In genomic region chr5:138461343-138462125, GRCh38 we compare ENCODE assay signal across 11 cellular contexts. TPM values are rescaled to one million over a fixed set of nuclear protein-coding genes. Genes with fewer than 3 reads are reported as not detected.
DNase-seq lines count a peak whose midpoint lies in the region; ATAC-seq and TF ChIP-seq lines count a peak whose summit lies in the region.
"Had no signal": no experiment of that assay in that cellular context is flagged by ENCODE, and none has a peak within 500 bp of the region (broad histone marks: within the 10 kb centered on the region; RNA-seq: fewer than 3 reads in every experiment).

No MANE protein-coding gene starts in this region.

- peaks cover 3% of the 10 kb centered on the region for H3K36me3 Mint-ChIP-seq in CD4-positive, CD25-positive, alpha-beta regulatory T cell
- H3K36me3 Mint-ChIP-seq in naive thymus-derived CD8-positive, alpha-beta T cell = no peaks in the 10 kb centered on the region

- DNase-seq in CD4-positive, CD25-positive, alpha-beta regulatory T cell = no peak
- DNase-seq in LNCaP clone FGC (ENCODE audit: low read depth) (peak; percentile 69), dedifferentiated amniotic fluid mesenchymal stem cell (ENCODE audit: extremely low spot score) (peak; percentile 57), esophagus muscularis mucosa (ENCODE audit: extremely low spot score) (no peak), NCI-H2107 treated with DMSO at 0.1 percent for 48 hours (lab: John Stamatoyannopoulos, UW; ENCODE audit: unreplicated experiment) (no peak), colonic mucosa (no peak), mucosa of descending colon (no peak)
- DNase-seq in naive thymus-derived CD8-positive, alpha-beta T cell = peak in 1 of 10 donors; percentile 43
- DNase-seq: activated CD4-positive, alpha-beta T cell treated with anti-CD3 and anti-CD28 coated beads, Interleukin-2, amount 50 U/mL, for 1 hour; stimulated activated naive CD8-positive, alpha-beta T cell treated with anti-CD3 and anti-CD28 coated beads, Interleukin-15, Interleukin-2, amounts not matched to agents 100 U/mL and 50 U/mL, for 24 hours had no signal

- H3K4me1 Mint-ChIP-seq in CD4-positive, CD25-positive, alpha-beta regulatory T cell = peaks cover 8 to 43% (median 24%) of the 10 kb centered on the region in 4 donors
- peaks cover 23 to 48% (median 44%) of the 10 kb centered on the region in 4 donors for H3K4me1 Mint-ChIP-seq in naive thymus-derived CD8-positive, alpha-beta T cell

- H3K27ac ChIP-seq in CD4-positive, CD25-positive, alpha-beta regulatory T cell (ENCODE audit: insufficient read depth, low read length, poor library complexity, severe bottlenecking) = no peak overlapping the region
- H3K27ac ChIP-seq in esophagus muscularis mucosa (replicated peaks in 1 of 4) (peak overlapping the region in 1 of 4 donors; percentile 15), colonic mucosa (no peak overlapping the region)

- WGBS in esophagus muscularis mucosa = 79% methylated on average over 11 of the region's 11 CpGs

- H3K27me3 Mint-ChIP-seq in CD4-positive, CD25-positive, alpha-beta regulatory T cell = no peaks in the 10 kb centered on the region
- no peaks in the 10 kb centered on the region for H3K27me3 Mint-ChIP-seq in naive thymus-derived CD8-positive, alpha-beta T cell

- no peak for TF ChIP-seq POLR2A in esophagus muscularis mucosa (IDR thresholded peaks at IDR 0.05; ENCODE audit: low read depth)

- H3K9me3 Mint-ChIP-seq in CD4-positive, CD25-positive, alpha-beta regulatory T cell = peaks cover 0 to 1% (median 0%) of the 10 kb centered on the region in 7 donors
- no peaks in the 10 kb centered on the region for H3K9me3 Mint-ChIP-seq in naive thymus-derived CD8-positive, alpha-beta T cell

- no peak overlapping the region for H3K4me3 ChIP-seq in CD4-positive, CD25-positive, alpha-beta regulatory T cell (ENCODE audit: low read depth, low read length)
- H3K4me3 ChIP-seq in LNCaP clone FGC (ENCODE audit: low read depth, low read length) (no peak overlapping the region), esophagus muscularis mucosa (no peak overlapping the region), colonic mucosa (no peak overlapping the region), mucosa of descending colon (no peak overlapping the region)

- H3K4me3 Mint-ChIP-seq in CD4-positive, CD25-positive, alpha-beta regulatory T cell = peak overlapping the region in 3 of 4 donors; percentile 28 to 70 (median 33)
- H3K4me3 Mint-ChIP-seq in naive thymus-derived CD8-positive, alpha-beta T cell = peak overlapping the region in 2 of 10 donors; percentile 10 to 20

- intact Hi-C loops in esophagus muscularis mucosa (cut with DNase I) = loop anchor here (2.0 kb wide), 1 partner anchor 39 kb away; no protein-coding TSS in a partner anchor
- intact Hi-C loops in colonic mucosa (cut with DNase I) = no loop called here
- intact Hi-C loops in mucosa of descending colon (cut with DNase I, micrococcal nuclease) = no loop called here

- H3K27ac Mint-ChIP-seq in CD4-positive, CD25-positive, alpha-beta regulatory T cell = peak overlapping the region in 2 of 3 donors; percentile 76 to 88
- peak overlapping the region in 8 of 10 donors; percentile 18 to 85 (median 71) for H3K27ac Mint-ChIP-seq in naive thymus-derived CD8-positive, alpha-beta T cell
- H3K27ac Mint-ChIP-seq: progenitor cell of endocrine pancreas had no signal

- H3K9ac ChIP-seq in colonic mucosa (ENCODE audit: low read depth in 2 of 2, low read length in 2 of 2) = no peak overlapping the region

- no peaks in the 10 kb centered on the region for H3K27me3 ChIP-seq in CD4-positive, CD25-positive, alpha-beta regulatory T cell (ENCODE audit: control insufficient read depth, insufficient read depth, low read length)
- no peaks in the 10 kb centered on the region for H3K27me3 ChIP-seq in esophagus muscularis mucosa
- no peaks in the 10 kb centered on the region for H3K27me3 ChIP-seq in colonic mucosa

- no peak for ATAC-seq in CD4-positive, CD25-positive, alpha-beta regulatory T cell (ENCODE audit: low read depth in 2 of 2)
- no peak for ATAC-seq in naive thymus-derived CD8-positive, alpha-beta T cell
- ATAC-seq in mucosa of descending colon = no peak
- ATAC-seq: stimulated activated naive CD8-positive, alpha-beta T cell treated with anti-CD3 and anti-CD28 coated beads, Interleukin-15, Interleukin-2, amounts not matched to agents 100 U/mL and 50 U/mL, for 24 hours had no signal

- H3K9me3 ChIP-seq in CD4-positive, CD25-positive, alpha-beta regulatory T cell (ENCODE audit: control insufficient read depth in 2 of 2, low read length in 2 of 2) = no peaks in the 10 kb centered on the region
- H3K9me3 ChIP-seq in esophagus muscularis mucosa = no peaks in the 10 kb centered on the region
- H3K9me3 ChIP-seq in colonic mucosa = no peaks in the 10 kb centered on the region
- no peaks in the 10 kb centered on the region for H3K9me3 ChIP-seq in mucosa of descending colon

- no peaks in the 10 kb centered on the region for H3K36me3 ChIP-seq in CD4-positive, CD25-positive, alpha-beta regulatory T cell (ENCODE audit: control insufficient read depth, insufficient read depth, low read length)
- no peaks in the 10 kb centered on the region for H3K36me3 ChIP-seq in esophagus muscularis mucosa
- H3K36me3 ChIP-seq in colonic mucosa = no peaks in the 10 kb centered on the region
- H3K36me3 ChIP-seq in mucosa of descending colon (ENCODE audit: low read depth) = no peaks in the 10 kb centered on the region

- TF ChIP-seq CTCF in LNCaP clone FGC (IDR thresholded peaks at IDR 0.05; ENCODE audit: control insufficient read depth, extremely low read depth, insufficient read depth) (peak; percentile 14; the same call in 1 of the 2 replicates), esophagus muscularis mucosa (IDR thresholded peaks at IDR 0.05) (no peak), colonic mucosa (IDR thresholded peaks at IDR 0.05) (no peak), mucosa of descending colon (IDR thresholded peaks at IDR 0.05) (no peak)

- peaks cover 49% of the 10 kb centered on the region for H3K4me1 ChIP-seq in CD4-positive, CD25-positive, alpha-beta regulatory T cell (ENCODE audit: control insufficient read depth, insufficient read depth, low read length, poor library complexity, severe bottlenecking)
- H3K4me1 ChIP-seq in esophagus muscularis mucosa (peaks cover 38 to 54% (median 40%) of the 10 kb centered on the region in 4 donors), colonic mucosa (peaks cover 3% of the 10 kb centered on the region), mucosa of descending colon (ENCODE audit: low read depth) (peaks cover 10% of the 10 kb centered on the region)

- POLR2A ChIA-PET in naive thymus-derived CD8-positive, alpha-beta T cell (lab: Charles Lee) = interaction anchor here (1.4 kb wide), 1 partner anchor 82 kb away, joined by 3 read pairs; no protein-coding TSS in a partner anchor

- no peak for TF ChIP-seq EP300 in esophagus muscularis mucosa (IDR thresholded peaks at IDR 0.05)

RNA-seq across cellular contexts. Expression of gene EGR1, which starts 3.7 kb away (rescaled TPM):
- total RNA-seq in CD4-positive, CD25-positive, alpha-beta regulatory T cell = 19.0 TPM
- 1 to 10 TPM in 2 of 4 donors, under 1 TPM in 2; 0.38 to 1.1 (median 0.84) TPM for polyA plus RNA-seq in CD4-positive, CD25-positive, alpha-beta regulatory T cell
- 1 to 10 TPM; 1.8 to 2.2 TPM for total RNA-seq in naive thymus-derived CD8-positive, alpha-beta T cell
- under 1 TPM in 2 of 3 donors, not detected in 1; 0.36 to 0.66 TPM for polyA plus RNA-seq in naive thymus-derived CD8-positive, alpha-beta T cell
- 100 to 1,000 TPM in 1 of 4 donors, 10 to 100 TPM in 2, 1 to 10 TPM in 1; 9.6 to 138 (median 13.5) TPM for total RNA-seq in esophagus muscularis mucosa
- total RNA-seq in colonic mucosa = 10 to 100 TPM in 1 of 2 donors, 1 to 10 TPM in 1; 6.7 to 73.9 TPM
- total RNA-seq in mucosa of descending colon = 10 to 100 TPM; 16.8 to 90.0 (median 23.5) TPM

RNA-seq across cellular contexts. Expression of gene REEP2, which starts 22.7 kb away (rescaled TPM):
- not detected for total RNA-seq in CD4-positive, CD25-positive, alpha-beta regulatory T cell
- polyA plus RNA-seq in CD4-positive, CD25-positive, alpha-beta regulatory T cell = under 1 TPM in 2 of 4 donors, not detected in 2; 0.21 to 0.52 TPM
- total RNA-seq in naive thymus-derived CD8-positive, alpha-beta T cell = under 1 TPM; 0.44 to 0.75 TPM
- under 1 TPM in 2 of 3 donors, not detected in 1; 0.28 to 0.39 TPM for polyA plus RNA-seq in naive thymus-derived CD8-positive, alpha-beta T cell
- 10 to 100 TPM; 24.5 to 55.9 (median 33.6) TPM for total RNA-seq in esophagus muscularis mucosa
- 1 to 10 TPM in 1 of 2 donors, under 1 TPM in 1; 0.42 to 3.2 TPM for total RNA-seq in colonic mucosa
- 10 to 100 TPM in 1 of 3 donors, 1 to 10 TPM in 2; 1.0 to 16.3 (median 2.7) TPM for total RNA-seq in mucosa of descending colon

Comparison
In these comparisons a context has a peak if more than half of its experiments do, and no peak if none do; other contexts are left out.
1. DNase-seq: peak in LNCaP clone FGC (single experiment) and dedifferentiated amniotic fluid mesenchymal stem cell (single experiment); none in CD4-positive, CD25-positive, alpha-beta regulatory T cell (0 of 3), esophagus muscularis mucosa (single experiment), NCI-H2107 treated with DMSO at 0.1 percent for 48 hours (single experiment), colonic mucosa (single experiment) and mucosa of descending colon (0 of 3).